Comparison of ENCODE assay signal across 14 cellular contexts in the genomic region with DNA sequence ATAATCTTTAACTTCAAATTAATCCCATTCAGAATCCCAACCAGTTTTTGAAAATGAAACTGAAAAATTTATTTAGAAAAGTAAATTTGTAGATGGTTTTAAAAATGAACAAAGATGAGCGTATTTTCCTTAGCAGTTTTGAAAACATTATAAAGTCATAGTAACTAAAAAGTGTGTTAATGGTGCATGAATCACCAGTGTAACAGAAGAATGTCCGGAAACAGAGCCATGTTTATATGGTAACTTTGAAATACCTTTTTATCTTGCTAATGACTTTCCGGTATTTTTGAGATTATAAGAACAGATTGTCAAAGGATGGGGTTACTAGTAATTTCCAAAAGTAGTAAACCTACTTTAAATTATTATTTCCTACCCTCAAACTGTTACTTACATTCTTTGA.
DNase-seq lines count a peak whose midpoint lies in the region; ATAC-seq, FAIRE-seq and TF ChIP-seq lines count a peak whose summit lies in the region.
"Had no signal": no experiment of that assay in that cellular context is flagged by ENCODE, and none has a peak within 500 bp of the region (broad histone marks: within the 10 kb centered on the region; RNA-seq: fewer than 3 reads in every experiment).

No MANE protein-coding gene starts in this region.

- H3K79me2 ChIP-seq in H1 (ENCODE audit: control insufficient read depth in 1 of 2, insufficient read depth in 2 of 2, low read length in 2 of 2) (no peaks in the 10 kb centered on the region), trophoblast cell (ENCODE audit: control insufficient read depth, insufficient read depth, low read length, poor library complexity) (no peaks in the 10 kb centered on the region)

- H4K5ac ChIP-seq in H1 (ENCODE audit: insufficient read length, low read depth, low read length): no peak overlapping the region

- H2BK15ac ChIP-seq in H1 (ENCODE audit: low read length): no peak overlapping the region

- H3K9me3 ChIP-seq in H1 (ENCODE audit: insufficient read depth in 2 of 2, low read depth in 1 of 2, low read length in 1 of 2): no peaks in the 10 kb centered on the region
- no peaks in the 10 kb centered on the region for H3K9me3 ChIP-seq in trophoblast cell (ENCODE audit: insufficient read depth, low read depth, low read length)
- H3K9me3 ChIP-seq in heart left ventricle: no peaks in the 10 kb centered on the region

- WGBS in H1 (ENCODE audit: extremely low coverage in 1 of 2, insufficient coverage in 1 of 2, insufficient read length in 1 of 2, insufficient replicate concordance in 2 of 2, low coverage in 1 of 2, low lambda C conversion rate in 2 of 2, missing lambda C conversion rate in 1 of 2), 2 experiments: 96% methylated on average over 3 of the region's 3 CpGs; no CpG with 5 or more reads in 1 of the 2 experiments
- no CpG with 5 or more reads among the region's 3 CpGs for WGBS in trophoblast cell (ENCODE audit: extremely low coverage, insufficient coverage, insufficient read length)
- WGBS in heart left ventricle, 4 donors: 79 to 91% (median 86%) methylated on average over 3 of the region's 3 CpGs

- H3K18ac ChIP-seq in H1 (ENCODE audit: extremely low read depth, low read length) (no peak overlapping the region), trophoblast cell (ENCODE audit: low read length) (no peak overlapping the region)

- H2BK5ac ChIP-seq in H1 (ENCODE audit: low read depth, low read length): no peak overlapping the region
- no peak overlapping the region for H2BK5ac ChIP-seq in trophoblast cell (ENCODE audit: low read depth, low read length, poor library complexity)

- H4K91ac ChIP-seq in H1 (replicated peaks; ENCODE audit: insufficient read length, low read length): no peak overlapping the region
- H4K91ac ChIP-seq in trophoblast cell (ENCODE audit: low read depth, low read length): no peak overlapping the region

- ATAC-seq in heart left ventricle: no peak
- no peak for ATAC-seq in HG03095 (IDR thresholded peaks at IDR 0.05; ENCODE audit: unreplicated experiment)
- no peak for ATAC-seq in HG03280 (IDR thresholded peaks at IDR 0.05; ENCODE audit: unreplicated experiment)

- no peak overlapping the region for H3K14ac ChIP-seq in H1 (ENCODE audit: insufficient read length)
- no peak overlapping the region for H3K14ac ChIP-seq in trophoblast cell (ENCODE audit: low read length)

- peak; percentile 48 for FAIRE-seq in H1 (lab: Jason Lieb, UNC)

- no peak overlapping the region for H3K4me3 ChIP-seq in H1 (ENCODE audit: extremely low read depth in 1 of 4, insufficient read depth in 2 of 4, low read depth in 3 of 4, low read length in 4 of 4)
- no peak overlapping the region for H3K4me3 ChIP-seq in trophoblast cell (ENCODE audit: low read depth, low read length)
- H3K4me3 ChIP-seq in heart left ventricle: no peak overlapping the region

- H3K4me1 ChIP-seq in H1 (replicated peaks in 1 of 4; ENCODE audit: control insufficient read depth in 3 of 4, insufficient read depth in 4 of 4, low read length in 3 of 4) (no peaks in the 10 kb centered on the region), trophoblast cell (ENCODE audit: control insufficient read depth in 1 of 2, insufficient read depth in 2 of 2, low read length in 2 of 2) (no peaks in the 10 kb centered on the region), heart left ventricle (no peaks in the 10 kb centered on the region)

- POLR2A ChIA-PET in H1 (lab: Charles Lee; ENCODE audit: partially characterized antibody): no interaction called here
- POLR2A ChIA-PET in activated CD4-positive, alpha-beta T cell treated with anti-CD3 and anti-CD28 coated beads, Interleukin-2, amount 10 ng/mL, durations not matched to agents 7 days and 5 days (lab: Charles Lee): no interaction called here

- H3K4me3 Mint-ChIP-seq in activated CD4-positive, alpha-beta T cell treated with anti-CD3 and anti-CD28 coated beads, Interleukin-2, amount 10 ng/mL, durations not matched to agents 7 days and 5 days: no peak overlapping the region

- H2BK12ac ChIP-seq in H1 (ENCODE audit: low read depth, low read length): no peak overlapping the region
- no peak overlapping the region for H2BK12ac ChIP-seq in trophoblast cell (ENCODE audit: low read length)

- no peaks in the 10 kb centered on the region for H3K27me3 Mint-ChIP-seq in activated CD4-positive, alpha-beta T cell treated with anti-CD3 and anti-CD28 coated beads, Interleukin-2, amount 10 ng/mL, durations not matched to agents 7 days and 5 days

- H3K4me2 ChIP-seq in H1 (ENCODE audit: insufficient read depth in 1 of 2, low read depth in 2 of 2, low read length in 2 of 2) (no peak overlapping the region), trophoblast cell (ENCODE audit: low read length) (no peak overlapping the region)

- H2AFZ ChIP-seq in H1 (ENCODE audit: low read length) (no peak overlapping the region), trophoblast cell (ENCODE audit: insufficient read depth, low read length, poor library complexity) (no peak overlapping the region)

- no peak for TF ChIP-seq CTCF in H1 (IDR thresholded peaks at IDR 0.05; ENCODE audit: control extremely low read depth in 1 of 3, insufficient read depth in 1 of 3, low read depth in 1 of 3, low read length in 3 of 3)
- TF ChIP-seq CTCF in heart left ventricle (IDR thresholded peaks at IDR 0.05): no peak

- no peak overlapping the region for H4K12ac ChIP-seq in trophoblast cell (ENCODE audit: low read depth, low read length)

- H3K9ac ChIP-seq in H1 (replicated peaks in 1 of 4; ENCODE audit: extremely low read depth in 1 of 4, low read depth in 3 of 4, low read length in 3 of 4): no peak overlapping the region
- H3K9ac ChIP-seq in trophoblast cell (ENCODE audit: low read length): no peak overlapping the region

- no peaks in the 10 kb centered on the region for H3K9me3 Mint-ChIP-seq in activated CD4-positive, alpha-beta T cell treated with anti-CD3 and anti-CD28 coated beads, Interleukin-2, amount 10 ng/mL, durations not matched to agents 7 days and 5 days

- no peak overlapping the region for H3K27ac ChIP-seq in H1 (ENCODE audit: low read depth, low read length)
- H3K27ac ChIP-seq in trophoblast cell (ENCODE audit: low read depth, low read length): no peak overlapping the region
- no peak overlapping the region for H3K27ac ChIP-seq in heart left ventricle

- H3K23ac ChIP-seq in H1 (ENCODE audit: insufficient read length): no peak overlapping the region
- no peak overlapping the region for H3K23ac ChIP-seq in trophoblast cell (ENCODE audit: low read length)

- TF ChIP-seq RAD21 in H1 (IDR thresholded peaks at IDR 0.05 in 1 of 2, conservative IDR thresholded peaks at IDR 0.05 in 1 of 2; ENCODE audit: low read depth in 2 of 2, low read length in 2 of 2): no peak

- intact Hi-C loops in heart left ventricle (cut with DNase I): no loop called here

- H4K8ac ChIP-seq in H1 (ENCODE audit: extremely low read depth, insufficient read depth, low read length) (no peak overlapping the region), trophoblast cell (ENCODE audit: low read depth, low read length) (no peak overlapping the region)

- H3K36me3 ChIP-seq in H1 (ENCODE audit: control insufficient read depth in 2 of 4, insufficient read depth in 4 of 4, low read length in 3 of 4) (peaks cover 0 to 6% (median 0%) of the 10 kb centered on the region in 4 experiments; a peak in 2 of 8 replicates), trophoblast cell (ENCODE audit: control insufficient read depth in 1 of 2, insufficient read depth in 2 of 2, low read length in 2 of 2) (peaks cover 2 to 3% of the 10 kb centered on the region in 2 experiments), heart left ventricle (peaks cover 0 to 23% (median 0%) of the 10 kb centered on the region in 9 donors)

- no peaks in the 10 kb centered on the region for H3K23me2 ChIP-seq in H1 (ENCODE audit: low read depth, low read length)

- H2AK5ac ChIP-seq in H1 (ENCODE audit: low read depth, low read length) (no peak overlapping the region), trophoblast cell (ENCODE audit: low read length) (no peak overlapping the region)

- no peak for TF ChIP-seq POLR2A in H1 (IDR thresholded peaks at IDR 0.05; ENCODE audit: control extremely low read depth in 1 of 2, low read depth in 2 of 2, low read length in 2 of 2)
- no peak for TF ChIP-seq POLR2A in heart left ventricle (IDR thresholded peaks at IDR 0.05)

- H2BK20ac ChIP-seq in H1 (ENCODE audit: low read length): no peak overlapping the region

- no peak overlapping the region for H3K56ac ChIP-seq in H1 (replicated peaks; ENCODE audit: insufficient read length, low read depth, low read length)

- no peaks in the 10 kb centered on the region for H3K4me1 Mint-ChIP-seq in activated CD4-positive, alpha-beta T cell treated with anti-CD3 and anti-CD28 coated beads, Interleukin-2, amount 10 ng/mL, durations not matched to agents 7 days and 5 days

- CTCF ChIA-PET in H1 (lab: Charles Lee; ENCODE audit: partially characterized antibody): no interaction called here
- CTCF ChIA-PET in activated CD4-positive, alpha-beta T cell treated with anti-CD3 and anti-CD28 coated beads, Interleukin-2, amount 10 ng/mL, durations not matched to agents 7 days and 5 days (lab: Charles Lee): no interaction called here

- DNase-seq in EH (ENCODE audit: low read depth): peak; percentile 26
- peak; percentile 39 for DNase-seq in M059J (ENCODE audit: low read depth)
- no peak for DNase-seq in H1 (ENCODE audit: low read depth in 1 of 2, low spot score in 2 of 2)
- DNase-seq in trophoblast cell: peak; percentile 1 to 61
- DNase-seq in heart left ventricle: no peak
- no peak for DNase-seq in activated CD4-positive, alpha-beta T cell treated with anti-CD3 and anti-CD28 coated beads, Interleukin-2, amount 10 ng/mL, durations not matched to agents 7 days and 5 days
- DNase-seq: AML-193, Calu3, KBM-7, NCI-H1092, NCI-H226, NCI-H69 had no signal

- H3K27ac Mint-ChIP-seq in activated CD4-positive, alpha-beta T cell treated with anti-CD3 and anti-CD28 coated beads, Interleukin-2, amount 10 ng/mL, durations not matched to agents 7 days and 5 days: no peak overlapping the region

- H3K27me3 ChIP-seq in H1 (replicated peaks in 1 of 4; ENCODE audit: control insufficient read depth in 3 of 4, extremely low read depth in 1 of 4, insufficient read depth in 3 of 4, low read length in 3 of 4): no peaks in the 10 kb centered on the region
- H3K27me3 ChIP-seq in trophoblast cell (ENCODE audit: insufficient read depth, low read length): no peaks in the 10 kb centered on the region
- H3K27me3 ChIP-seq in heart left ventricle: peaks cover 0 to 3% (median 0%) of the 10 kb centered on the region in 9 donors

- H3K36me3 Mint-ChIP-seq in activated CD4-positive, alpha-beta T cell treated with anti-CD3 and anti-CD28 coated beads, Interleukin-2, amount 10 ng/mL, durations not matched to agents 7 days and 5 days (ENCODE audit: low read depth): no peaks in the 10 kb centered on the region

- H3K4ac ChIP-seq in H1 (replicated peaks; ENCODE audit: insufficient read length, low read depth, low read length) (no peak overlapping the region), trophoblast cell (ENCODE audit: low read depth, low read length) (no peak overlapping the region)

- H3K79me1 ChIP-seq in H1 (ENCODE audit: low read depth, low read length) (no peaks in the 10 kb centered on the region), trophoblast cell (ENCODE audit: low read length) (no peaks in the 10 kb centered on the region)

- H2BK120ac ChIP-seq in H1 (replicated peaks; ENCODE audit: low read depth, low read length) (no peak overlapping the region), trophoblast cell (ENCODE audit: insufficient read depth, low read length, poor library complexity) (no peak overlapping the region)

- H4K20me1 ChIP-seq in H1 (replicated peaks in 1 of 2; ENCODE audit: control insufficient read depth in 1 of 2, insufficient read depth in 2 of 2, low read length in 2 of 2): no peaks in the 10 kb centered on the region

- TF ChIP-seq EP300 in H1 (IDR thresholded peaks at IDR 0.05; ENCODE audit: borderline replicate concordance in 1 of 2, low read depth in 2 of 2, low read length in 2 of 2): no peak

Comparison
In these comparisons a context has a peak if more than half of its experiments do, and no peak if none do; other contexts are left out.
1. DNase-seq: peak in EH (single experiment), M059J (single experiment) and trophoblast cell (2 of 2); none in H1 (0 of 2), heart left ventricle (0 of 5) and activated CD4-positive, alpha-beta T cell treated with anti-CD3 and anti-CD28 coated beads, Interleukin-2, amount 10 ng/mL, durations not matched to agents 7 days and 5 days (single experiment).